1 cellular context compared by ENCODE assay signal in genomic region chr20:19907326-19908056, GRCh38.
TF ChIP-seq lines count a peak whose summit lies in the region.

No MANE protein-coding gene starts in this region.

TF ChIP-seq in HepG2, 621 proteins besides CTCF, POLR2A, EP300 and RAD21 (continued from another document):
- TF ChIP-seq ZBTB4 (CRISPR knock-in tag; IDR thresholded peaks at IDR 0.05; ENCODE audit: borderline replicate concordance): no peak
- TF ChIP-seq ZNF761 (CRISPR knock-in tag; conservative IDR thresholded peaks at IDR 0.05): no peak
- TF ChIP-seq ZFP36 (IDR thresholded peaks at IDR 0.05; ENCODE audit: borderline replicate concordance, low read depth, low read length, partially characterized antibody): no peak
- no peak for TF ChIP-seq CREBL2 (CRISPR knock-in tag; IDR thresholded peaks at IDR 0.05; ENCODE audit: borderline replicate concordance)
- TF ChIP-seq ZNF143 (CRISPR knock-in tag; IDR thresholded peaks at IDR 0.05): no peak
- TF ChIP-seq ZNF17 (CRISPR knock-in tag; IDR thresholded peaks at IDR 0.05): no peak
- TF ChIP-seq ZNF629 (CRISPR knock-in tag; conservative IDR thresholded peaks at IDR 0.05): 0 out of 2 replicates have a peak, but pooled peaks have one; percentile 30
TF ChIP-seq in HepG2: peak in this region for 2.
